ENCODE assay signal across 8 cellular contexts in genomic region chr16:78571434-78571833, GRCh38.
"Had no signal": no experiment of that assay in that cellular context is flagged by ENCODE, and none has a peak within 500 bp of the region (broad histone marks: within the 10 kb centered on the region; RNA-seq: fewer than 3 reads in every experiment).

No MANE protein-coding gene starts in this region.

- H3K4me3 ChIP-seq: GM23338, K562 had no signal

- FAIRE-seq: H1, H54, HTR-8/SVneo, K562 had no signal

- H2AFZ ChIP-seq: GM23338 had no signal

- H3K4me2 ChIP-seq: GM23338 had no signal

- DNase-seq: H9, HCEC 1CT, IMR-90 had no signal

- ATAC-seq: GM23338, K562 had no signal
